Comparison of ENCODE assay signal across 8 cellular contexts in the genomic region with DNA sequence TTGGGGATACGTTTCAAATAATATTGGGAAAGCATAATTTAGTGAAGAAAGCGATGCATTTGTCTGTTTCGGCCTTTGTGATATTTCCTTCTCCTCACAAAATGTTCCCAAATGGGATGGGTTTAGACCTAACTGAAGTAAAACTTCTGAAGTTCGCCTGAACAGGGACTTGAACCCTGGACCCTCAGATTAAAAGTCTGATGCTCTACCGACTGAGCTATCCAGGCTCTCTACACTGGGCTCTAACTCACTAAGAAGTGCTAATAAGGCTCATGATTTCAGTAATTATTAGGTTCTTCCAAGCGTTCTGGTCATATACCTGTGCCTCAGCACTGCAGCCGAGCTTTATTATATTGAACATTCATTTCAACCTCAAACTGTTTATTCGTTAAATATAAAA.
DNase-seq lines count a peak whose midpoint lies in the region; ATAC-seq and TF ChIP-seq lines count a peak whose summit lies in the region.

No MANE protein-coding gene starts in this region.

- no peak overlapping the region for H3K4me3 Mint-ChIP-seq in CD4-positive, CD25-positive, alpha-beta regulatory T cell

- H3K9me3 Mint-ChIP-seq in CD4-positive, CD25-positive, alpha-beta regulatory T cell, result peaks cover 0 to 2% (median 0%) of the 10 kb centered on the region in 7 donors

- ATAC-seq in CD4-positive, CD25-positive, alpha-beta regulatory T cell (ENCODE audit: low read depth in 2 of 2), result no peak
- no peak for ATAC-seq in HG02884 (IDR thresholded peaks at IDR 0.05; ENCODE audit: unreplicated experiment)

- TF ChIP-seq CTCF in OCI-LY7 (conservative IDR thresholded peaks at IDR 0.05; ENCODE audit: low read length) (no peak), foreskin fibroblast (IDR thresholded peaks at IDR 0.05; ENCODE audit: low read depth, low read length) (no peak), Peyer's patch (IDR thresholded peaks at IDR 0.05) (no peak)

- no TSS peak for BruUV-seq in OCI-LY7 (replicated peaks; lab: Mats Ljungman, UMichigan)

- no peak overlapping the region for H3K27ac ChIP-seq in CD4-positive, CD25-positive, alpha-beta regulatory T cell (ENCODE audit: insufficient read depth, low read length, poor library complexity, severe bottlenecking)
- H3K27ac ChIP-seq in OCI-LY7 (ENCODE audit: low read depth, low read length, poor library complexity, severe bottlenecking) (no peak overlapping the region), Peyer's patch (no peak overlapping the region)

- no peak overlapping the region for H2AFZ ChIP-seq in OCI-LY7 (ENCODE audit: low read length)

- H3K36me3 Mint-ChIP-seq in CD4-positive, CD25-positive, alpha-beta regulatory T cell, result no peaks in the 10 kb centered on the region

- H4K20me1 ChIP-seq in OCI-LY7 (ENCODE audit: insufficient read depth, low read length), result no peaks in the 10 kb centered on the region

- H3K9me3 ChIP-seq in CD4-positive, CD25-positive, alpha-beta regulatory T cell (ENCODE audit: control insufficient read depth in 2 of 2, low read length in 2 of 2), result peaks cover 0 to 2% of the 10 kb centered on the region in 2 experiments
- H3K9me3 ChIP-seq in OCI-LY7 (ENCODE audit: low read length) (no peaks in the 10 kb centered on the region), Peyer's patch (no peaks in the 10 kb centered on the region)

- POLR2A ChIA-PET in OCI-LY7 (lab: Charles Lee), result no interaction called here

- H3K27me3 Mint-ChIP-seq in CD4-positive, CD25-positive, alpha-beta regulatory T cell, result peaks cover 53% of the 10 kb centered on the region

- no peaks in the 10 kb centered on the region for H3K79me2 ChIP-seq in OCI-LY7 (ENCODE audit: insufficient read depth, low read depth, low read length)

- peak overlapping the region; percentile 56 for H3K4me3 ChIP-seq in CD4-positive, CD25-positive, alpha-beta regulatory T cell (ENCODE audit: low read depth, low read length)
- no peak overlapping the region for H3K4me3 ChIP-seq in OCI-LY7 (ENCODE audit: low read depth, low read length, poor library complexity, severe bottlenecking)
- H3K4me3 ChIP-seq in foreskin fibroblast (ENCODE audit: low read depth in 1 of 2, low read length in 2 of 2), result peak overlapping the region; percentile 39 to 52
- H3K4me3 ChIP-seq in Peyer's patch, result no peak overlapping the region

- no peak overlapping the region for H3K27ac Mint-ChIP-seq in CD4-positive, CD25-positive, alpha-beta regulatory T cell

- no peaks in the 10 kb centered on the region for H3K36me3 ChIP-seq in CD4-positive, CD25-positive, alpha-beta regulatory T cell (ENCODE audit: control insufficient read depth, insufficient read depth, low read length)
- H3K36me3 ChIP-seq in OCI-LY7 (ENCODE audit: insufficient read depth, low read length), result no peaks in the 10 kb centered on the region
- no peaks in the 10 kb centered on the region for H3K36me3 ChIP-seq in Peyer's patch

- H3K27me3 ChIP-seq in CD4-positive, CD25-positive, alpha-beta regulatory T cell (ENCODE audit: control insufficient read depth, insufficient read depth, low read length), result peaks cover 46% of the 10 kb centered on the region
- H3K27me3 ChIP-seq in Peyer's patch, result peaks cover 0 to 17% of the 10 kb centered on the region in 2 donors

- TF ChIP-seq POLR2A in Peyer's patch (IDR thresholded peaks at IDR 0.05), result no peak

- peaks cover 14% of the 10 kb centered on the region for H3K4me1 ChIP-seq in CD4-positive, CD25-positive, alpha-beta regulatory T cell (ENCODE audit: control insufficient read depth, insufficient read depth, low read length, poor library complexity, severe bottlenecking)
- H3K4me1 ChIP-seq in OCI-LY7 (ENCODE audit: insufficient read depth, low read length, poor library complexity, severe bottlenecking) (no peaks in the 10 kb centered on the region), Peyer's patch (no peaks in the 10 kb centered on the region)

- peak overlapping the region; percentile 47; the same call in 1 of the 2 replicates for H3K4me2 ChIP-seq in OCI-LY7 (ENCODE audit: low read length)

- DNase-seq in CD4-positive, CD25-positive, alpha-beta regulatory T cell, result no peak
- DNase-seq in HCEC 1CT, result peak; percentile 33
- DNase-seq in OCI-LY7 (ENCODE audit: low spot score), result no peak
- peak; percentile 32 to 54 for DNase-seq in foreskin fibroblast
- no peak for DNase-seq in COR-L47 (lab: John Stamatoyannopoulos, UW)
- no peak for DNase-seq in Peyer's patch
- DNase-seq in activated naive CD4-positive, alpha-beta T cell treated with anti-CD3 and anti-CD28 coated beads, Interleukin-2, amount 50 U/mL, for 16 hours, result no peak

- intact Hi-C loops in OCI-LY7 (cut with micrococcal nuclease; ENCODE audit: unreplicated experiment), result no loop called here

- CTCF ChIA-PET in OCI-LY7 (lab: Charles Lee; ENCODE audit: unreplicated experiment), result no interaction called here

- peaks cover 0 to 4% (median 0%) of the 10 kb centered on the region in 4 donors for H3K4me1 Mint-ChIP-seq in CD4-positive, CD25-positive, alpha-beta regulatory T cell

- no peaks in the 10 kb centered on the region for H3K9me2 ChIP-seq in OCI-LY7 (ENCODE audit: insufficient read depth, low read length)

Comparison
In these comparisons a context has a peak if more than half of its experiments do, and no peak if none do; other contexts are left out.
1. DNase-seq: peak in HCEC 1CT (single experiment) and foreskin fibroblast (2 of 2); none in CD4-positive, CD25-positive, alpha-beta regulatory T cell (0 of 3), OCI-LY7 (single experiment), COR-L47 (single experiment), Peyer's patch (0 of 3) and activated naive CD4-positive, alpha-beta T cell treated with anti-CD3 and anti-CD28 coated beads, Interleukin-2, amount 50 U/mL, for 16 hours (single experiment).
2. H3K4me3 ChIP-seq: peak in CD4-positive, CD25-positive, alpha-beta regulatory T cell (single experiment) and foreskin fibroblast (2 of 2); none in OCI-LY7 (single experiment) and Peyer's patch (0 of 4).